ENCODE assay signal across 12 cellular contexts in the genomic region with DNA sequence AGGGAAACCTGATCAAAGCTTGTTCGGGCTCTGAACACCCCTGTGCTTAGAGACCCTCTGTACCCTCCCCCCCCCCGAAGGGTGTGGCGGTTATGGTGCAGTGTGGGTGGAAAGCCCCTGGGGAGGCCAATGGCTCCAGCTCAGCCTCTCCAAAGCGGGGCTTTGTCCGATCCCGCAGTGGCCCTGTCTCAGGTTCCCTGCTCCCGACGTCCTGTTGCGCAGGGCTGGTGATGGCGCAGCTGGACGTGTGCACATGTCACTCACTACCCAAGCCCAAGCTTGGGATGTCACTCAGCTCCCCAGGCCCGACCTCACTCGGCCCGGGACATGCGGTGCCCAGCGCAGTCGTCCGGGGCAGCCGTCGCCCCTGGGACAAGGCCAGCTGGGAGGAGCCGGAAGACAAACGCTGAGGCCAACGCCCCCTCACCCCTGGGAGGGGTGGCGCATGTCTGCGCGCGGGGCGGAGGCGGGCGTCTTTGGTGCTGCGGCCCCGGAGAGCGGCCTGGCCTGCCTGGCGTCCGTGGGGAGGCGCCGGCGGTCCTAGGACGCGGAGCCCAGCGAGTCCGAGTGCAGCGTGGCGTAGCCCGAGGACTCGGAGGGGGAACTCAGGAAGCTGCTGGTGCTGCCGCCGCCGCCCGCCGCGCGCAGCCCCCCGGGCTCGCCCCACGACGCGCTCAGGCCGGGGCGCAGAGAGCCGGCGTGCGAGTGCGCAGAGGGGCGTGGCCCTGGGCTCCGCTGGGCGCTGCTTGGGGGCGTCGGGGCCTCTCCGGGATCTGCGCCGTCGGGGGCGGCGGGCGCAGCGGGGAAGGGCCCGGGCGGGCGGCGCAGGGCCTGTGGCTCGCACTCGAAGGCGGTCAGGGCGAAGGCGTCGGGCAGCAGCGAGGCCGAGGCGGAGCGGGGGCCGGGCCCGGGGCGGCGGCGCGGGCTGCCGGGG. TPM values are rescaled to one million over a fixed set of nuclear protein-coding genes. Genes with fewer than 3 reads are reported as not detected.
DNase-seq lines count a peak whose midpoint lies in the region; ATAC-seq and TF ChIP-seq lines count a peak whose summit lies in the region.
"Had no signal": no experiment of that assay in that cellular context is flagged by ENCODE, and none has a peak within 500 bp of the region (broad histone marks: within the 10 kb centered on the region; RNA-seq: fewer than 3 reads in every experiment).

No MANE protein-coding gene starts in this region.

- H3K4me3 ChIP-seq in heart left ventricle (peak overlapping the region in 7 of 12 donors; percentile 7 to 39 (median 25)), right lobe of liver (no peak overlapping the region)

- H3K9me3 ChIP-seq in heart left ventricle = no peaks in the 10 kb centered on the region
- no peaks in the 10 kb centered on the region for H3K9me3 ChIP-seq in right lobe of liver
- H3K9me3 ChIP-seq: sigmoid colon had no signal

- ATAC-seq in heart left ventricle (peak in 3 of 4 donors; percentile 13 to 21 (median 16)), Right ventricle myocardium inferior (no peak), right lobe of liver (peak in 3 of 4 donors; percentile 18 to 59 (median 22)), HG02763 (IDR thresholded peaks at IDR 0.05; ENCODE audit: unreplicated experiment) (no peak), GM19324 (IDR thresholded peaks at IDR 0.05; ENCODE audit: low FRiP score, unreplicated experiment) (no peak)

- 6 to 14% (median 8%) methylated on average over 37 to 98 of the region's 98 CpGs for WGBS in heart left ventricle, 4 donors
- 6% methylated on average over 7 of the region's 98 CpGs for WGBS in right lobe of liver (ENCODE audit: insufficient coverage, low coverage, low lambda C conversion rate, missing lambda C conversion rate)

- peak in 3 of 5 donors; percentile 52 to 55 (median 53) for DNase-seq in heart left ventricle
- no peak for DNase-seq in Right ventricle myocardium inferior (ENCODE audit: missing footprints)
- DNase-seq in dermis blood vessel endothelial cell = peak; percentile 34
- peak in 2 of 3 donors; percentile 62 to 88 for DNase-seq in right lobe of liver
- no peak for DNase-seq in NCI-H2227 (lab: John Stamatoyannopoulos, UW; ENCODE audit: unreplicated experiment)
- DNase-seq in NCI-H128 (lab: John Stamatoyannopoulos, UW; ENCODE audit: unreplicated experiment) = no peak
- DNase-seq: NCI-H1105, sigmoid colon had no signal

- H3K27ac ChIP-seq in heart left ventricle = no peak overlapping the region
- no peak overlapping the region for H3K27ac ChIP-seq in right lobe of liver
- H3K27ac ChIP-seq: C4-2B, sigmoid colon had no signal

- TF ChIP-seq POLR2A in heart left ventricle (IDR thresholded peaks at IDR 0.05) = no peak
- TF ChIP-seq POLR2A in right lobe of liver (IDR thresholded peaks at IDR 0.05) = no peak

- H3K27me3 ChIP-seq in heart left ventricle (peaks cover 12 to 80% (median 47%) of the 10 kb centered on the region in 9 donors), right lobe of liver (peaks cover 0 to 19% of the 10 kb centered on the region in 2 donors)

- TF ChIP-seq CTCF in heart left ventricle (IDR thresholded peaks at IDR 0.05) (peak in 3 of 12 donors; percentile 11 to 16 (median 12)), right lobe of liver (IDR thresholded peaks at IDR 0.05) (no peak)

- H3K4me1 ChIP-seq in heart left ventricle (peaks cover 0 to 40% (median 17%) of the 10 kb centered on the region in 12 donors), right lobe of liver (peaks cover 0 to 19% (median 0%) of the 10 kb centered on the region in 4 donors)

- H3K36me3 ChIP-seq in heart left ventricle (peaks cover 0 to 4% (median 0%) of the 10 kb centered on the region in 9 donors), right lobe of liver (no peaks in the 10 kb centered on the region)

- intact Hi-C loops in heart left ventricle (cut with DNase I) (loop anchor here in 8 of 10 donors (2.0 to 10.0 kb wide), 10 partner anchors 33 to 207 kb away; no protein-coding TSS in a partner anchor), Right ventricle myocardium inferior (cut with DNase I) (no loop called here), right lobe of liver (cut with DNase I) (loop anchor here (5.0 to 10.0 kb wide), 5 partner anchors 93 to 194 kb away; partner anchors contain the start of gene ESPN (in 1 of the 2))

RNA-seq across cellular contexts. Expression of gene HES3, which starts 5.1 kb away (rescaled TPM):
- total RNA-seq in heart left ventricle (not detected), Right ventricle myocardium inferior (not detected), dermis blood vessel endothelial cell (not detected in 2 replicates), right lobe of liver (not detected)
- polyA plus RNA-seq in heart left ventricle = not detected
- total RNA-seq: kidney epithelial cell, sigmoid colon had no signal
- polyA plus RNA-seq: sigmoid colon had no signal

RNA-seq across cellular contexts. Expression of gene GPR153, which starts 11.8 kb away (rescaled TPM):
- total RNA-seq in heart left ventricle (10 to 100 TPM in 1 of 9 donors, 1 to 10 TPM in 8; 2.7 to 30.0 (median 4.8) TPM), Right ventricle myocardium inferior (10.6 TPM), dermis blood vessel endothelial cell (2.2 and 2.8 TPM in 2 replicates), right lobe of liver (10 to 100 TPM in 1 of 6 experiments, 1 to 10 TPM in 5; 1.5 to 34.6 (median 6.6) TPM)
- polyA plus RNA-seq in heart left ventricle = 1 to 10 TPM; 2.7 to 4.7 TPM

RNA-seq across cellular contexts. Expression of gene ICMT, which starts 13.3 kb away (rescaled TPM):
- total RNA-seq in heart left ventricle (100 to 1,000 TPM in 2 of 9 donors, 10 to 100 TPM in 7; 48.7 to 102 (median 64.1) TPM), Right ventricle myocardium inferior (58.8 TPM), dermis blood vessel endothelial cell (81.7 and 121 TPM in 2 replicates), right lobe of liver (10 to 100 TPM; 15.9 to 28.5 (median 20.4) TPM)
- 10 to 100 TPM; 26.8 to 61.6 TPM for polyA plus RNA-seq in heart left ventricle

RNA-seq across cellular contexts. Expression of gene RNF207, which starts 43.1 kb away (rescaled TPM):
- total RNA-seq in heart left ventricle (100 to 1,000 TPM in 1 of 9 donors, 10 to 100 TPM in 8; 27.0 to 126 (median 58.2) TPM), Right ventricle myocardium inferior (54.6 TPM), dermis blood vessel endothelial cell (3.4 and 37.6 TPM in 2 replicates), right lobe of liver (10 to 100 TPM in 5 of 6 experiments, 1 to 10 TPM in 1; 8.4 to 20.5 (median 14.4) TPM)
- 10 to 100 TPM; 10.6 to 88.6 TPM for polyA plus RNA-seq in heart left ventricle

RNA-seq across cellular contexts. Expression of gene RPL22, which starts 49.7 kb away (rescaled TPM):
- total RNA-seq in heart left ventricle (100 to 1,000 TPM in 7 of 9 donors, 10 to 100 TPM in 2; 63.6 to 343 (median 241) TPM), Right ventricle myocardium inferior (264 TPM), dermis blood vessel endothelial cell (124 and 146 TPM in 2 replicates), right lobe of liver (100 to 1,000 TPM in 4 of 6 experiments, 10 to 100 TPM in 2; 45.4 to 156 (median 134) TPM)
- polyA plus RNA-seq in heart left ventricle = 100 to 1,000 TPM; 198 to 353 TPM

Comparison
In these comparisons a context has a peak if more than half of its experiments do, and no peak if none do; other contexts are left out.
1. ATAC-seq: peak in heart left ventricle (3 of 4) and right lobe of liver (3 of 4); none in Right ventricle myocardium inferior (single experiment), HG02763 (single experiment) and GM19324 (single experiment).
2. DNase-seq: peak in heart left ventricle (3 of 5), dermis blood vessel endothelial cell (single experiment) and right lobe of liver (2 of 3); none in Right ventricle myocardium inferior (single experiment), NCI-H2227 (single experiment) and NCI-H128 (single experiment).
3. H3K4me3 ChIP-seq: peak in heart left ventricle (7 of 12); none in right lobe of liver (0 of 3).